35 cellular contexts compared by ENCODE assay signal in the genomic region with DNA sequence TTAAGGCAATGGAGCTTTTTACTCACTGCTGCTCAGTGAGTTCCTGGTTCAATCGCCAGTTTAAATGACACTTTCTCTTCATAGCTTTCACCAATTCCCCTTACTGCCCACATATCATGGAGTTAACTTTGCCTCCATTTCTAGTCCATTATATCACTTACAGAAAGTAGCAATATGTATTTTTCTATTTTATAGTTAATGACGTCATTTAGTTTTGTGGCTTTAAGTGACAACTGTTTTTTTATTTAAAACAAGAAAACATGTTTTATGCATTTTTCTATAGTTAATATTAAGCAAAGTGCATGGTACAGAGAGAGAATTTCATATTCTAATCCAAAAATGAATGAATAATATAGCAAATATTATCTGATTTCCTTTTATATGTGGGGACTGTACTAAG.
"Had no signal": no experiment of that assay in that cellular context is flagged by ENCODE, and none has a peak within 500 bp of the region (broad histone marks: within the 10 kb centered on the region; RNA-seq: fewer than 3 reads in every experiment).

No MANE protein-coding gene starts in this region.

- H3K9me3 ChIP-seq: MG63 had no signal

- DNase-seq: Kasumi-1, MG63, MM.1S, MV-4-11, NCI-H1048, NCI-H1092, NCI-H1092 treated with DMSO at 0.1 percent for 48 hours, NCI-H1105, NCI-H1105 treated with DMSO at 0.1 percent for 48 hours, NCI-H1417, NCI-H1417 treated with DMSO at 0.1 percent for 48 hours, NCI-H1436, NCI-H1436 treated with DMSO at 0.1 percent for 48 hours, NCI-H146, NCI-H1694, NCI-H1694 treated with DMSO at 0.1 percent for 48 hours, NCI-H187, NCI-H187 treated with DMSO at 0.1 percent for 48 hours, NCI-H1930, NCI-H2029, NCI-H2029 treated with DMSO at 0.1 percent for 48 hours, NCI-H2081, NCI-H2081 treated with DMSO at 0.1 percent for 48 hours, NCI-H2107, NCI-H2171, NCI-H2171 treated with DMSO at 0.1 percent for 48 hours, NCI-H2227 treated with DMSO at 0.1 percent for 48 hours, NCI-H226, NCI-H345, NCI-H446, NCI-H446 treated with DMSO at 0.1 percent for 48 hours, NCI-H510A, NCI-H510A treated with DMSO at 0.1 percent for 48 hours, NCI-H524, NCI-H524 treated with DMSO at 0.1 percent for 48 hours had no signal

- H3K36me3 ChIP-seq: MG63 had no signal

- H3K4me3 ChIP-seq: MG63 had no signal

- H3K27me3 ChIP-seq: MG63 had no signal
